ENCODE assay signal across 8 cellular contexts in the genomic region with DNA sequence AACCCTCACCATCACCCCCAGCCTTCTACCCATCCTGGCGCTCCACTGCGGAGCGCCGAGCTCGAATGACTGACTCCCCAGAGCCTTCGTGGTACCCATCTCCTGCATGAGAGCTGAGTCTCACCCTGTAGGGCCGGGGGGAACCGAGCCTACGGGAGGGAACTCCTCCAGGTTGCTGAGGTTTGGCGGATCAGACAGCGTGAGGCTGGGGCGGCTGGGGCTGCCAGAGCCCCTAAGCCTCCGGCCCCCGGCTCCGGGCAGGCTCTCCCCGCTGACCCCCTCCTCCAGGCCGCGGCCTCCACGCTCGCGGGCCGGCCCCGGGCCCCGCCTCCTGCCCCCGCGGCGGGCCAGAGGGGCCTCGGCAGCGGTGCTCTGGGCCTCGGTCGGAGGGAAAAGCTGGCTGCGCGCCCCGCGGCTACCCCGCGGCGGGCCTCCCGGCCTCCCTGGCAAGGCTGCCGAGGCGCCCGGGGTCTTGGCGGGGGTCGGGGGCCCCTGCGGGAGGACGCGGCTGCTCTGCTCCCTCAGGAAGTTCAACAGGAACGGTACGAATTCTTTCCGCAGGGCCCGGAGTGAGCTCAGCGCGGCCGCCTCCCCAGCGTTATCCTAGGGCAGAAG. TPM values are rescaled to one million over a fixed set of nuclear protein-coding genes. Genes with fewer than 3 reads are reported as not detected.
A peak's percentile ranks its signal among the peaks of the same experiment; 100 is the strongest.
DNase-seq lines count a peak whose midpoint lies in the region; ATAC-seq and TF ChIP-seq lines count a peak whose summit lies in the region.

No MANE protein-coding gene starts in this region.

- H3K27ac ChIP-seq in CD4-positive, alpha-beta T cell (ENCODE audit: low read depth, low read length), result no peak overlapping the region
- H3K27ac ChIP-seq in left ventricle myocardium inferior (replicated peaks), result peak overlapping the region; percentile 90
- H3K27ac ChIP-seq in sigmoid colon, result peak overlapping the region; percentile 90 to 95 (median 92)

- no peak for TF ChIP-seq CTCF in CD4-positive, alpha-beta T cell (IDR thresholded peaks at IDR 0.05)
- TF ChIP-seq CTCF in left ventricle myocardium inferior (IDR thresholded peaks at IDR 0.05; ENCODE audit: borderline replicate concordance) (no peak), sigmoid colon (IDR thresholded peaks at IDR 0.05) (no peak)

- intact Hi-C loops in CD4-positive, alpha-beta T cell (cut with DNase I, micrococcal nuclease), result loop anchor here (2.0 to 10.0 kb wide), 7 partner anchors 159 to 764 kb away; a partner anchor contains a TSS
- intact Hi-C loops in left ventricle myocardium inferior (cut with micrococcal nuclease), result no loop called here
- intact Hi-C loops in sigmoid colon (cut with DNase I), result loop anchor here (2.0 to 10.0 kb wide), 2 partner anchors 187 to 369 kb away; a partner anchor contains a TSS

- H3K27me3 Mint-ChIP-seq in CD4-positive, alpha-beta T cell, result no peaks in the 10 kb centered on the region

- peaks cover 18% of the 10 kb centered on the region for H3K4me1 Mint-ChIP-seq in CD4-positive, alpha-beta T cell (ENCODE audit: low read depth)

- CTCF ChIA-PET in CD4-positive, alpha-beta T cell (lab: Charles Lee), result no interaction called here

- POLR2A ChIA-PET in CD4-positive, alpha-beta T cell (lab: Charles Lee), result no interaction called here

- peaks cover 29% of the 10 kb centered on the region for H3K4me1 ChIP-seq in left ventricle myocardium inferior
- H3K4me1 ChIP-seq in sigmoid colon, result peaks cover 0 to 23% (median 21%) of the 10 kb centered on the region in 4 donors

- TF ChIP-seq POLR2A in sigmoid colon (IDR thresholded peaks at IDR 0.05), result no peak

- peak in 1 of 10 experiments; percentile 4 for DNase-seq in CD4-positive, alpha-beta T cell
- DNase-seq in HuH-7 (ENCODE audit: low spot score) (peak; percentile 39), left ventricle myocardium inferior (no peak), sigmoid colon (peak; percentile 64), NCI-H1436 treated with DMSO at 0.1 percent for 48 hours (lab: John Stamatoyannopoulos, UW) (no peak), NCI-H187 (lab: John Stamatoyannopoulos, UW) (no peak)
- peak; percentile 14 for DNase-seq in activated naive CD4-positive, alpha-beta T cell treated with Interleukin-2 at 50 U/mL for 16 hours

- TF ChIP-seq EP300 in sigmoid colon (IDR thresholded peaks at IDR 0.05), result no peak

- 2 to 3% methylated on average over 55 of the region's 55 CpGs for WGBS in sigmoid colon, 2 donors

- H3K4me3 ChIP-seq in left ventricle myocardium inferior (peak overlapping the region; percentile 97), sigmoid colon (peak overlapping the region; percentile 62 to 96 (median 86))

- H3K4me3 Mint-ChIP-seq in CD4-positive, alpha-beta T cell, result peak overlapping the region; percentile 82

- H3K9me3 Mint-ChIP-seq in CD4-positive, alpha-beta T cell, result no peaks in the 10 kb centered on the region

- H3K27ac Mint-ChIP-seq in CD4-positive, alpha-beta T cell, result peak overlapping the region; percentile 53

- H3K36me3 Mint-ChIP-seq in CD4-positive, alpha-beta T cell (ENCODE audit: low read depth), result peaks cover 36% of the 10 kb centered on the region

- ATAC-seq in CD4-positive, alpha-beta T cell (ENCODE audit: poor library complexity), result peak; percentile 2
- peak; percentile 34 for ATAC-seq in GM19463 (IDR thresholded peaks at IDR 0.05; ENCODE audit: unreplicated experiment)

- no peaks in the 10 kb centered on the region for H3K27me3 ChIP-seq in CD4-positive, alpha-beta T cell (ENCODE audit: control insufficient read depth, insufficient read depth, low read length)
- H3K27me3 ChIP-seq in left ventricle myocardium inferior (ENCODE audit: low read depth) (no peaks in the 10 kb centered on the region), sigmoid colon (no peaks in the 10 kb centered on the region)

- no peaks in the 10 kb centered on the region for H3K9me3 ChIP-seq in CD4-positive, alpha-beta T cell (ENCODE audit: control insufficient read depth, low read length)
- H3K9me3 ChIP-seq in left ventricle myocardium inferior (replicated peaks) (no peaks in the 10 kb centered on the region), sigmoid colon (no peaks in the 10 kb centered on the region)

- H3K36me3 ChIP-seq in left ventricle myocardium inferior (peaks cover 41% of the 10 kb centered on the region), sigmoid colon (peaks cover 7 to 33% (median 12%) of the 10 kb centered on the region in 4 donors)

RNA-seq across cellular contexts. Expression of a gene that starts 0.6 kb away (rescaled TPM):
- total RNA-seq in CD4-positive, alpha-beta T cell, result 10 to 100 TPM; 23.2 to 24.7 TPM
- 6.2 TPM for total RNA-seq in left ventricle myocardium inferior
- 10 to 100 TPM in 1 of 4 donors, 1 to 10 TPM in 3; 7.6 to 11.4 (median 9.8) TPM for total RNA-seq in sigmoid colon
- 1 to 10 TPM; 1.2 to 8.0 (median 3.0) TPM for polyA plus RNA-seq in sigmoid colon

Comparison
In these comparisons a context has a peak if more than half of its experiments do, and no peak if none do; other contexts are left out.
1. DNase-seq: peak in HuH-7 (single experiment), activated naive CD4-positive, alpha-beta T cell treated with Interleukin-2 at 50 U/mL for 16 hours (single experiment) and sigmoid colon (single experiment); none in left ventricle myocardium inferior (single experiment), NCI-H1436 treated with DMSO at 0.1 percent for 48 hours (single experiment) and NCI-H187 (0 of 2).